Comparison of ENCODE assay signal across 8 cellular contexts in genomic region chr7:33108591-33108930, GRCh38. TPM values are rescaled to one million over a fixed set of nuclear protein-coding genes. Genes with fewer than 3 reads are reported as not detected.
DNase-seq lines count a peak whose midpoint lies in the region; ATAC-seq and TF ChIP-seq lines count a peak whose summit lies in the region.

No MANE protein-coding gene starts in this region.

- H3K27ac ChIP-seq in right cardiac atrium (ENCODE audit: low read length) = peak overlapping the region; percentile 89
- H3K27ac ChIP-seq in smooth muscle cell (ENCODE audit: low read depth) = peak overlapping the region; percentile 43

- H3K79me2 ChIP-seq in smooth muscle cell (ENCODE audit: low read depth) = peaks cover 54% of the 10 kb centered on the region

- WGBS in right cardiac atrium = 1% methylated on average over 7 of the region's 7 CpGs
- 0% methylated on average over 7 of the region's 7 CpGs for WGBS in smooth muscle cell (ENCODE audit: low lambda C conversion rate)

- H3K9ac ChIP-seq in smooth muscle cell (ENCODE audit: low read depth) = peak overlapping the region; percentile 79

- peak overlapping the region; percentile 93 for H2AFZ ChIP-seq in smooth muscle cell (ENCODE audit: low read depth)

- peak overlapping the region; percentile 75 for H3K4me3 ChIP-seq in AG04449 (ENCODE audit: low read depth, low read length)
- H3K4me3 ChIP-seq in right cardiac atrium (ENCODE audit: low read length) = peak overlapping the region; percentile 98
- H3K4me3 ChIP-seq in smooth muscle cell = peak overlapping the region; percentile 95

- peak overlapping the region; percentile 94 for H3K4me2 ChIP-seq in smooth muscle cell

- TF ChIP-seq CTCF in AG04449 (IDR thresholded peaks at IDR 0.05; ENCODE audit: insufficient read depth, low read length, missing control alignments) (no peak), smooth muscle cell (IDR thresholded peaks at IDR 0.05; ENCODE audit: borderline replicate concordance, insufficient read depth, poor library complexity, severe bottlenecking) (no peak)

- intact Hi-C loops in right cardiac atrium (cut with DNase I) (loop anchor here in 2 of 4 donors (10.0 kb wide), 2 partner anchors 164 to 304 kb away; no protein-coding TSS in a partner anchor), sciatic nerve (cut with DNase I) (no loop called here)

- DNase-seq in AG04449 (ENCODE audit: low read depth, low spot score) = no peak
- peak; percentile 24 for DNase-seq in KG1 (lab: John Stamatoyannopoulos, UW)
- DNase-seq in activated T-cell treated with anti-CD3 and anti-CD28 coated beads for 48 hours (ENCODE audit: low read depth) = peak; percentile 12
- DNase-seq in right cardiac atrium = no peak
- no peak for DNase-seq in smooth muscle cell (lab: John Stamatoyannopoulos, UW; ENCODE audit: unreplicated experiment)
- no peak for DNase-seq in sciatic nerve (ENCODE audit: low spot score)
- DNase-seq in NCI-H1092 (lab: John Stamatoyannopoulos, UW) = no peak

- H3K9me3 ChIP-seq in right cardiac atrium (ENCODE audit: control insufficient read depth, low read length) = no peaks in the 10 kb centered on the region
- no peaks in the 10 kb centered on the region for H3K9me3 ChIP-seq in smooth muscle cell (replicated peaks; ENCODE audit: low read depth)

- peaks cover 2% of the 10 kb centered on the region for H3K36me3 ChIP-seq in smooth muscle cell (ENCODE audit: low read depth)

- ATAC-seq in GM19035 (IDR thresholded peaks at IDR 0.05; ENCODE audit: unreplicated experiment) = peak; percentile 11
- no peak for ATAC-seq in right cardiac atrium
- ATAC-seq in sciatic nerve = no peak

- H4K20me1 ChIP-seq in smooth muscle cell (ENCODE audit: low read depth) = peaks cover 45% of the 10 kb centered on the region

- H3K4me1 ChIP-seq in right cardiac atrium (ENCODE audit: control insufficient read depth, insufficient read depth, low read length) (peaks cover 2% of the 10 kb centered on the region), smooth muscle cell (ENCODE audit: low read depth) (peaks cover 20% of the 10 kb centered on the region)

- H3F3A ChIP-seq in smooth muscle cell (ENCODE audit: low read depth) = no peaks in the 10 kb centered on the region

- CTCF ChIA-PET in AG04449 (lab: Yijun Ruan, JAX) = interaction anchor here (0.6 to 6.5 kb wide), 42 partner anchors 9 to 824 kb away, joined by 3 to 86 read pairs (median 6); partner anchors contain the start of genes FKBP9 and NT5C3A

- POLR2A ChIA-PET in AG04449 (lab: Yijun Ruan, JAX) = interaction anchor here (1.4 kb wide), 1 partner anchor 46 kb away, joined by 4 read pairs; the partner anchor contains the start of gene NT5C3A

- no peaks in the 10 kb centered on the region for H3K27me3 ChIP-seq in right cardiac atrium (ENCODE audit: control insufficient read depth, insufficient read depth)
- H3K27me3 ChIP-seq in smooth muscle cell (ENCODE audit: low read depth) = no peaks in the 10 kb centered on the region

RNA-seq across cellular contexts. Expression of gene RP9, which starts 0.6 kb away (rescaled TPM):
- total RNA-seq in right cardiac atrium (10 to 100 TPM; 15.2 to 19.7 (median 15.6) TPM), smooth muscle cell (15.3 and 23.9 TPM in 2 replicates), sciatic nerve (11.6 TPM)
- polyA plus RNA-seq in right cardiac atrium (16.3 TPM), smooth muscle cell (23.3 and 28.3 TPM in 2 replicates)

RNA-seq across cellular contexts. Expression of gene BBS9, which starts 20.8 kb away (rescaled TPM):
- total RNA-seq in right cardiac atrium (10 to 100 TPM; 12.5 to 18.1 (median 14.3) TPM), smooth muscle cell (19.6 and 25.5 TPM in 2 replicates), sciatic nerve (43.8 TPM)
- polyA plus RNA-seq in right cardiac atrium (4.5 TPM), smooth muscle cell (12.8 and 13.4 TPM in 2 replicates)

RNA-seq across cellular contexts. Expression of gene NT5C3A, which starts 46.0 kb away (rescaled TPM):
- 10 to 100 TPM; 13.9 to 21.9 (median 17.4) TPM for total RNA-seq in right cardiac atrium
- 12.8 TPM for polyA plus RNA-seq in right cardiac atrium
- total RNA-seq in smooth muscle cell = 16.5 and 25.4 TPM in 2 replicates
- 12.9 and 17.7 TPM in 2 replicates for polyA plus RNA-seq in smooth muscle cell
- total RNA-seq in sciatic nerve = 27.9 TPM

Comparison
In these comparisons a context has a peak if more than half of its experiments do, and no peak if none do; other contexts are left out.
1. DNase-seq: peak in KG1 (single experiment) and activated T-cell treated with anti-CD3 and anti-CD28 coated beads for 48 hours (single experiment); none in AG04449 (single experiment), right cardiac atrium (0 of 3), smooth muscle cell (single experiment), sciatic nerve (single experiment) and NCI-H1092 (single experiment).
2. Peak in every context shown above with its lines, with median percentiles within 50 percentile points of each other: H3K4me3 ChIP-seq.